33 cellular contexts compared by ENCODE assay signal in the genomic region with DNA sequence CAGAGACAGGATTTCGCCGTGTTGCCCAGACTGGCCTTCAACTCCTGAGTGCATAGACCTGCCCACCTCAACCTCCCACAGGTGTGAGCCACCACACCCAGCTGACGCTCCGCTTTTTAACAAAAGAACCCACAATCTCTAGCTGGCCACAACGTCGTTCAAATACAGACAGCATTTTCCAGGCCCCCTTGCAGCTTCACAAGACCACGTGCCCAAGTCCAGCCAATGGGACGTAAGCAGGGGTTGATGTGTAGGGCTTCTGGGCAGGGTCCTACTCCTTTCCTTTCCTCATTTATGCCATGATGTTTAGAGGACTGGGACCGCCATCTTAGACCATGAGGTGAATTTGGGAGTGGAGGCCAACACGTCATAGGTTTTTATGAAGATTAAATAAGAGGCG.
"Had no signal": no experiment of that assay in that cellular context is flagged by ENCODE, and none has a peak within 500 bp of the region (broad histone marks: within the 10 kb centered on the region; RNA-seq: fewer than 3 reads in every experiment).

No MANE protein-coding gene starts in this region.

- H3K4me1 Mint-ChIP-seq: activated B cell treated with CpG ODN at 0.5 μM for 24 hours; activated naive CD4-positive, alpha-beta T cell treated with anti-CD3 and anti-CD28 coated beads, Interleukin-2, amount 10 ng/mL, durations not matched to agents 7 days and 5 days; activated naive CD8-positive, alpha-beta T cell treated with anti-CD3 and anti-CD28 coated beads, Interleukin-2, amount 10 ng/mL, durations not matched to agents 7 days and 5 days; T-helper 17 cell had no signal

- H3K4me3 Mint-ChIP-seq: activated B cell treated with CpG ODN at 0.5 μM for 24 hours; activated CD8-positive, alpha-beta T cell treated with anti-CD3 and anti-CD28 coated beads for 36 hours; activated naive CD4-positive, alpha-beta T cell treated with anti-CD3 and anti-CD28 coated beads, Interleukin-2, amount 10 ng/mL, durations not matched to agents 7 days and 5 days; activated naive CD8-positive, alpha-beta T cell treated with anti-CD3 and anti-CD28 coated beads, Interleukin-2, amount 10 ng/mL, durations not matched to agents 7 days and 5 days; activated T-helper 1 cell treated with anti-CD3 and anti-CD28 coated beads, Interleukin-12 subunit alpha, Interleukin-12 subunit beta, Interleukin-2, Interleukin-4 antibody, amounts not matched to agents 30 ng/mL and 10 ng/mL and 1 ng/mL, durations not matched to agents 14 hours and 24 hours and 36 hours; brain; T-helper 17 cell; T-helper 2 cell treated with Interferon-gamma antibody and Interleukin-4, amounts not matched to agents 5 μg/mL and 100 μg/mL, for 36 hours had no signal

- H3K27me3 ChIP-seq: ascending aorta, breast epithelium, cardiac muscle cell, colonic mucosa, esophagus squamous epithelium had no signal

- H3K36me3 Mint-ChIP-seq: activated naive CD4-positive, alpha-beta T cell treated with anti-CD3 and anti-CD28 coated beads, Interleukin-2, amount 10 ng/mL, durations not matched to agents 7 days and 5 days; activated naive CD4-positive, alpha-beta T cell treated with anti-CD3 and anti-CD28 coated beads, Interleukin-2, amount 50 U/mL, for 72 hours; activated naive CD8-positive, alpha-beta T cell treated with anti-CD3 and anti-CD28 coated beads, Interleukin-2, amount 10 ng/mL, durations not matched to agents 7 days and 5 days; brain had no signal

- H3K9me3 Mint-ChIP-seq: activated B cell treated with CpG ODN at 0.5 μM for 24 hours; activated CD8-positive, alpha-beta T cell treated with anti-CD3 and anti-CD28 coated beads for 36 hours; activated T-helper 1 cell treated with anti-CD3 and anti-CD28 coated beads, Interleukin-12 subunit alpha, Interleukin-12 subunit beta, Interleukin-2, Interleukin-4 antibody, amounts not matched to agents 30 ng/mL and 10 ng/mL and 1 ng/mL, durations not matched to agents 14 hours and 24 hours and 36 hours; T-helper 2 cell treated with Interferon-gamma antibody and Interleukin-4, amounts not matched to agents 5 μg/mL and 100 μg/mL, for 36 hours had no signal

- H3K36me3 ChIP-seq: ascending aorta, breast epithelium, cardiac muscle cell, colonic mucosa, esophagus squamous epithelium, gastroesophageal sphincter, WERI-Rb-1 had no signal

- DNase-seq: activated B cell treated with CpG ODN at 0.5 μM for 24 hours; activated CD4-positive, alpha-beta T cell treated with anti-CD3 and anti-CD28 coated beads for 48 hours; activated CD4-positive, alpha-beta T cell treated with anti-CD3 and anti-CD28 coated beads, Interleukin-2, amount 50 U/mL, for 1 hour; activated CD4-positive, alpha-beta T cell treated with anti-CD3 and anti-CD28 coated beads, Interleukin-2, amount 50 U/mL, for 48 hours; activated CD8-positive, alpha-beta memory T cell treated with anti-CD3 and anti-CD28 coated beads for 24 hours; activated CD8-positive, alpha-beta T cell treated with anti-CD3 and anti-CD28 coated beads for 36 hours; activated gamma-delta T cell; activated naive CD4-positive, alpha-beta T cell; activated naive CD4-positive, alpha-beta T cell treated with anti-CD3 and anti-CD28 coated beads, Interleukin-2, amount 10 ng/mL, durations not matched to agents 7 days and 5 days; activated naive CD8-positive, alpha-beta T cell treated with anti-CD3 and anti-CD28 coated beads, Interleukin-2, amount 10 ng/mL, durations not matched to agents 7 days and 5 days; activated T-cell treated with anti-CD3 and anti-CD28 coated beads, Interleukin-2, amount 50 U/mL, for 48 hours; central memory CD4-positive, alpha-beta T cell; cerebellar nuclear complex; colonic mucosa; effector CD8-positive, alpha-beta T cell; esophagus squamous epithelium; foreskin melanocyte; T-helper 1 cell; T-helper 17 cell; T1000; WERI-Rb-1 had no signal

- H3K4me1 ChIP-seq: ascending aorta, colonic mucosa, gastroesophageal sphincter had no signal

- ATAC-seq: activated CD4-positive, CD25-positive, alpha-beta regulatory T cell treated with anti-CD3 and anti-CD28 coated beads, Interleukin-2, amount 50 U/mL, for 24 hours; activated CD8-positive, alpha-beta T cell treated with anti-CD3 and anti-CD28 coated beads for 36 hours; activated naive CD4-positive, alpha-beta T cell treated with anti-CD3 and anti-CD28 coated beads, Interleukin-2, amount 50 U/mL, for 72 hours; gastroesophageal sphincter; T-helper 17 cell had no signal

- H3K4me3 ChIP-seq: ascending aorta, breast epithelium, cardiac muscle cell, colonic mucosa, esophagus squamous epithelium, gastroesophageal sphincter had no signal

- FAIRE-seq: endometrium, endothelial cell of umbilical vein had no signal

- H3K9me3 ChIP-seq: ascending aorta, breast epithelium, colonic mucosa, esophagus squamous epithelium, gastroesophageal sphincter had no signal

- H3K27ac Mint-ChIP-seq: activated B cell treated with CpG ODN at 0.5 μM for 24 hours; activated CD8-positive, alpha-beta T cell treated with anti-CD3 and anti-CD28 coated beads for 36 hours; activated naive CD4-positive, alpha-beta T cell treated with anti-CD3 and anti-CD28 coated beads, Interleukin-2, amount 10 ng/mL, durations not matched to agents 7 days and 5 days; activated naive CD4-positive, alpha-beta T cell treated with anti-CD3 and anti-CD28 coated beads, Interleukin-2, amount 50 U/mL, for 72 hours; activated naive CD8-positive, alpha-beta T cell treated with anti-CD3 and anti-CD28 coated beads, Interleukin-2, amount 10 ng/mL, durations not matched to agents 7 days and 5 days; activated T-helper 1 cell treated with anti-CD3 and anti-CD28 coated beads, Interleukin-12 subunit alpha, Interleukin-12 subunit beta, Interleukin-2, Interleukin-4 antibody, amounts not matched to agents 30 ng/mL and 10 ng/mL and 1 ng/mL, durations not matched to agents 14 hours and 24 hours and 36 hours; brain; T-helper 17 cell; T-helper 2 cell treated with Interferon-gamma antibody and Interleukin-4, amounts not matched to agents 5 μg/mL and 100 μg/mL, for 36 hours had no signal

- H3K27ac ChIP-seq: ascending aorta, breast epithelium, cardiac muscle cell, colonic mucosa, epithelial cell of prostate, esophagus squamous epithelium, gastroesophageal sphincter, WERI-Rb-1 had no signal
